In the genomic region with DNA sequence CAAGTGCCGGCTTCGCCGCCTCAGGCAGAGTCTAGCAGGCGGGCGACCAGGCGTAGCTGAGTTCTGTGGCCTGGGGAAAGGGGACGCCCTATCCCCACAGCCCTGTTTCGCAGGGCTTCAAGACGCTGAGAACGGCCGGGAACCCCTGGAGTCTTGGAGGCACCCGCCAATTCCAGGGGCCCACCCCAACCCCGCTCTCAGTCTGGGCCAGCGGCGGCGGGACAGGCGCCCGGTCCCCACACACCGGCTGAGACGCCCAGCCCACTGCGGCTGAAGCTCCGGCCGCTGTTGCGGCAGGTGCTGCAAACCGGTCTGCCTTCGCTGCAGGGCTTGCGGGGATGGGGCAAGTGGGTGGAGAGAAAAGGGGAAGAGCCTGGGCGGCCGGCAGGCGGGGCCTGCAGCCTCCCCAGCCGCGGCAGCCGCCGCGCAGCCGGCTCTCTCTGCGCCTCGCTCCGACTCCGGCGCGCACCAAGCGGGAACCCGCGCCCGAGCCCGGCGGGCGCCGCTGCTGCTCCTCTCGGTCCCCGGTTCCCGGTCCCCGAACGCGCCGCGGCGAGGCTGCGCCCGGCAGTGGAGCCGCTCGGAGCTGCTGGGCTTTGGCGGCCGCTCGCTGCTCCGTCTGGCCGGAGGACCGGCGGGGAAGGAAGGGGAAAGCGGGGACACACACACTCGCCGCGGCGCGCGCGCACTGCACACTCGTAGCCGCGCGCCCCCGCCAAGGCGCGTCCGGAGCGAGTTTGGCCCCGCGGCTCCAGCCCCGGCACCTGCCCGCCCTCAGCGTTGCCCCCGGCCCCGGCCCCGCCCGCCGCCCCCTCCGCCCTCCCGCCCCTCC, we compare ENCODE assay signal across 8 cellular contexts.
DNase-seq lines count a peak whose midpoint lies in the region; TF ChIP-seq lines count a peak whose summit lies in the region.

A gene with protein sequence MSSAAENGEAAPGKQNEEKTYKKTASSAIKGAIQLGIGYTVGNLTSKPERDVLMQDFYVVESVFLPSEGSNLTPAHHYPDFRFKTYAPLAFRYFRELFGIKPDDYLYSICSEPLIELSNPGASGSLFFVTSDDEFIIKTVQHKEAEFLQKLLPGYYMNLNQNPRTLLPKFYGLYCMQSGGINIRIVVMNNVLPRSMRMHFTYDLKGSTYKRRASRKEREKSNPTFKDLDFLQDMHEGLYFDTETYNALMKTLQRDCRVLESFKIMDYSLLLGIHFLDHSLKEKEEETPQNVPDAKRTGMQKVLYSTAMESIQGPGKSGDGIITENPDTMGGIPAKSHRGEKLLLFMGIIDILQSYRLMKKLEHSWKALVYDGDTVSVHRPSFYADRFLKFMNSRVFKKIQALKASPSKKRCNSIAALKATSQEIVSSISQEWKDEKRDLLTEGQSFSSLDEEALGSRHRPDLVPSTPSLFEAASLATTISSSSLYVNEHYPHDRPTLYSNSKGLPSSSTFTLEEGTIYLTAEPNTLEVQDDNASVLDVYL (plus strand): TSS at position 437 of the 832 bp plus-strand sequence. CDS start 117,375 bp downstream, outside the sequence.

- H3K9ac ChIP-seq in iPS-15b (ENCODE audit: low read depth, low read length) = peak within 1 kb of the TSS; percentile 39

- H3K4me3 ChIP-seq in HL-60 (replicated peaks; ENCODE audit: insufficient read depth, low read length) (peak within 1 kb of the TSS; percentile 69), iPS-15b (ENCODE audit: low read depth, low read length) (peak within 1 kb of the TSS; percentile 75)

- H3K27ac ChIP-seq in HL-60 (replicated peaks) = peak within 1 kb of the TSS; percentile 77

- H3K36me3 ChIP-seq in iPS-15b (ENCODE audit: control insufficient read depth, insufficient read depth, low read length) = no peaks in the 10 kb centered on the region

- H3K4me1 ChIP-seq in iPS-15b (ENCODE audit: control insufficient read depth, insufficient read depth, low read length) = no peaks in the 10 kb centered on the region

- peak; percentile 47 for DNase-seq in EL
- DNase-seq in GM20000 (ENCODE audit: low spot score) = peak; percentile 93
- DNase-seq in HL-60 (ENCODE audit: low read depth in 1 of 2, low spot score in 1 of 2) = peak; percentile 32 to 93
- peak; percentile 90 for DNase-seq in OCI-M1 (lab: John Stamatoyannopoulos, UW)
- peak; percentile 79 for DNase-seq in astrocyte of the hippocampus (ENCODE audit: low read depth, low spot score)
- peak; percentile 93 for DNase-seq in retina
- no peak for DNase-seq in cortex of kidney (lab: John Stamatoyannopoulos, UW)

- H3K9me3 ChIP-seq in iPS-15b (ENCODE audit: control insufficient read depth, insufficient read depth, low read length) = no peaks in the 10 kb centered on the region

- TF ChIP-seq CTCF in GM20000 (IDR thresholded peaks at IDR 0.05; ENCODE audit: extremely low read depth, missing control alignments) (no peak), HL-60 (IDR thresholded peaks at IDR 0.05; ENCODE audit: insufficient read depth, low read length) (no peak)

- H3K27me3 ChIP-seq in HL-60 (ENCODE audit: insufficient read depth, poor library complexity, severe bottlenecking) = no peaks in the 10 kb centered on the region
- H3K27me3 ChIP-seq in iPS-15b (ENCODE audit: control insufficient read depth, insufficient read depth, low read length) = peaks cover 60% of the 10 kb centered on the region
